22 cellular contexts compared by ENCODE assay signal in the genomic region with DNA sequence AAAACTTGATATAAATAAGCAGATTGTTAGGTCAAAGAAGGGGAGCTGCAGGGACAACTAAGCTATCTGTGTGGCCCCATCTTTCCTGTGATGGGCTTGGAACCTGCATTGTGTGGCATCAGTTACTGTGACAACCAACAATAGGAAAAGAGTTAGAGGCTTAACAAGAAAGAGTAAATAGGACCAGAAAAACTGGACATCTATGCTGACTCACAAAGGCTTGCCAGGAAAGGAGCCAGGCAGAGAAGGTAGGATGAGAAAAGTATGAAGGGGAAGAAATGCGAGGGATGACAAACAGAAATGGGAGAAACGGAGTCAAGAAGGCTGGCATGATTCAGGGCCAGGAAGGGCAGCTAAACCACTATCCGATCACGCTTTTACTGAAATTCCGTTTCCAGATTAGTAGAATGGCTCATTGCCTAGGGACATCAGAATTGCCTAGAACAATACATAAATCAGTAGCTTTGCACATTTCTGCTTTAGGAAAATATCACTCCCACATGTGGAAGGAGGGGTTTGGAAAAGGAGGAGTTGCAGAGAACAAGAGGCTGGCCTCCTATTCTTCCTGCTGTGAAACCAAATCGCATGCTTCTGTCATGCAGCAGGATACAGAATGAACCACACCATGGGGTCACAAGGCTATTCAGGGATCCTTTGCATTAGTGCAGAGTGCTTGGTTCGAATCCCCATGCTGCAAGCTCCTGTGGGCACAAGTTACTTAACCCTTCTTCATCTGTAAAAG. TPM values are rescaled to one million over a fixed set of nuclear protein-coding genes. Genes with fewer than 3 reads are reported as not detected.
DNase-seq lines count a peak whose midpoint lies in the region; ATAC-seq and TF ChIP-seq lines count a peak whose summit lies in the region.
"Had no signal": no experiment of that assay in that cellular context is flagged by ENCODE, and none has a peak within 500 bp of the region (broad histone marks: within the 10 kb centered on the region; RNA-seq: fewer than 3 reads in every experiment).

No MANE protein-coding gene starts in this region.

- ATAC-seq in HG03342 (IDR thresholded peaks at IDR 0.05; ENCODE audit: unreplicated experiment): no peak
- no peak for ATAC-seq in HG03139 (IDR thresholded peaks at IDR 0.05; ENCODE audit: unreplicated experiment)
- ATAC-seq: activated T-helper 17 cell treated with anti-CD3 and anti-CD28 coated beads, Interleukin-2, amount 50 U/mL, for 72 hours; mucosa of descending colon had no signal

- H3K4me3 ChIP-seq in GM23248: peak overlapping the region; percentile 44
- no peak overlapping the region for H3K4me3 ChIP-seq in astrocyte of the spinal cord (ENCODE audit: low read depth, low read length)
- no peak overlapping the region for H3K4me3 ChIP-seq in rectal smooth muscle tissue (ENCODE audit: low read length)
- H3K4me3 ChIP-seq: BLaER1, coronary artery, GM12878, mucosa of descending colon, ovary had no signal

- H3K9ac ChIP-seq in GM23248: 0 out of 2 replicates have a peak overlapping the region, but pooled peaks have one; percentile 16
- H3K9ac ChIP-seq in rectal smooth muscle tissue (ENCODE audit: low read length): no peak overlapping the region
- H3K9ac ChIP-seq: BLaER1 had no signal

- peak overlapping the region; percentile 56 for H3K4me2 ChIP-seq in GM23248 (ENCODE audit: unreplicated experiment)
- H3K4me2 ChIP-seq: BLaER1 had no signal

- H3K79me2 ChIP-seq in GM23248 (ENCODE audit: insufficient read depth): peaks cover 35% of the 10 kb centered on the region

- H3K9me2 ChIP-seq in GM23248 (ENCODE audit: insufficient read depth): no peaks in the 10 kb centered on the region

- H3K4me1 ChIP-seq in GM23248 (ENCODE audit: insufficient read depth) (peaks cover 41% of the 10 kb centered on the region), rectal smooth muscle tissue (ENCODE audit: control insufficient read depth, insufficient read depth, low read length) (peaks cover 25% of the 10 kb centered on the region)
- H3K4me1 ChIP-seq: BLaER1 had no signal

- no peak for TF ChIP-seq CTCF in astrocyte of the spinal cord (IDR thresholded peaks at IDR 0.05; ENCODE audit: low read depth, low read length)

- in situ Hi-C loops in GM23248 (cut with MboI) (no loop called here), astrocyte of the spinal cord (cut with HindIII; ENCODE audit: low sequenced_read_pairs) (no loop called here)

- H3K27me3 ChIP-seq in GM23248 (replicated peaks; ENCODE audit: insufficient read depth) (no peaks in the 10 kb centered on the region), rectal smooth muscle tissue (ENCODE audit: control insufficient read depth, insufficient read depth, low read length) (no peaks in the 10 kb centered on the region)
- H3K27me3 ChIP-seq: BLaER1, ovary had no signal

- H2AFZ ChIP-seq in GM23248: peak overlapping the region; percentile 66

- DNase-seq in GM23248 (peak; percentile 76), astrocyte of the spinal cord (ENCODE audit: low read depth, low spot score) (peak; percentile 36), fibroblast of the conjunctiva (ENCODE audit: low read depth) (peak; percentile 27), glomerular visceral epithelial cell (ENCODE audit: extremely low spot score) (no peak), NCI-H1436 treated with DMSO at 0.1 percent for 48 hours (lab: John Stamatoyannopoulos, UW) (no peak)
- DNase-seq: amygdala; DMS79 treated with DMSO at 0.1 percent for 48 hours; foreskin melanocyte; Kasumi-1; mucosa of descending colon; NCI-H1694; OCI-M1; small intestine; stimulated activated naive CD4-positive, alpha-beta T cell had no signal

- no peaks in the 10 kb centered on the region for H4K20me1 ChIP-seq in GM23248 (ENCODE audit: insufficient read depth)
- H4K20me1 ChIP-seq: BLaER1 had no signal

- H3K36me3 ChIP-seq in GM23248 (ENCODE audit: low read depth) (no peaks in the 10 kb centered on the region), rectal smooth muscle tissue (ENCODE audit: control insufficient read depth, insufficient read depth, low read length) (no peaks in the 10 kb centered on the region)
- H3K36me3 ChIP-seq: BLaER1, ovary had no signal

- H3K9me3 ChIP-seq in GM23248 (ENCODE audit: low read depth): no peaks in the 10 kb centered on the region
- H3K9me3 ChIP-seq: BLaER1, mucosa of descending colon, ovary had no signal

- 4 to 9% methylated on average over 7 of the region's 7 CpGs for WGBS in GM23248 (ENCODE audit: low coverage in 1 of 2, low lambda C conversion rate in 2 of 2, missing lambda C conversion rate in 2 of 2), 2 experiments

- H3F3A ChIP-seq in GM23248 (ENCODE audit: insufficient read depth): peaks cover 47% of the 10 kb centered on the region

- peak overlapping the region; percentile 65 for H3K27ac ChIP-seq in GM23248
- peak overlapping the region; percentile 16 for H3K27ac ChIP-seq in rectal smooth muscle tissue (ENCODE audit: low read depth, low read length)
- H3K27ac ChIP-seq: BLaER1, coronary artery had no signal

RNA-seq across cellular contexts. Expression of gene PLA2R1, which starts 7.3 kb away (rescaled TPM):
- total RNA-seq in GM23248 (2014; rRNA removed; shearing (Covaris generic)): 14.9 and 16.0 TPM in 2 replicates
- 8.9 and 9.4 TPM in 2 replicates for polyA plus RNA-seq in GM23248 (2016; fragmentation: Nextera tagmentation; extraction: Ambion mirVana)
- total RNA-seq: GM12878 had no signal

Comparison
In these comparisons a context has a peak if more than half of its experiments do, and no peak if none do; other contexts are left out.
1. DNase-seq: peak in GM23248 (single experiment), astrocyte of the spinal cord (single experiment) and fibroblast of the conjunctiva (single experiment); none in glomerular visceral epithelial cell (single experiment) and NCI-H1436 treated with DMSO at 0.1 percent for 48 hours (single experiment).